ENCODE assay signal across 26 cellular contexts in genomic region chr4:141022221-141022760, GRCh38.
DNase-seq lines count a peak whose midpoint lies in the region; TF ChIP-seq lines count a peak whose summit lies in the region.
"Had no signal": no experiment of that assay in that cellular context is flagged by ENCODE, and none has a peak within 500 bp of the region (broad histone marks: within the 10 kb centered on the region; RNA-seq: fewer than 3 reads in every experiment).

No MANE protein-coding gene starts in this region.

- H3K4me3 Mint-ChIP-seq in mesothelial cell of epicardium = no peak overlapping the region
- no peak overlapping the region for H3K4me3 Mint-ChIP-seq in activated T-cell treated with anti-CD3 and anti-CD28 coated beads, Interleukin-2, amount 50 U/mL, for 24 hours
- H3K4me3 Mint-ChIP-seq: activated naive CD8-positive, alpha-beta T cell treated with anti-CD3 and anti-CD28 coated beads, Interleukin-2, amount 50 U/mL, for 24 hours; endodermal cell; naive thymus-derived CD8-positive, alpha-beta T cell; stimulated activated naive B cell treated with anti-CD40 and anti-IgM and Interleukin-4, amounts not matched to agents 10 μg/mL and 1 μg/mL and 100 μg/mL, for 72 hours had no signal

- H3K27me3 ChIP-seq in cardiac muscle cell (no peaks in the 10 kb centered on the region), right atrium auricular region (no peaks in the 10 kb centered on the region), vagina (no peaks in the 10 kb centered on the region)
- H3K27me3 ChIP-seq: breast epithelium, Peyer's patch, thyroid gland had no signal

- intact Hi-C loops in vagina (cut with DNase I) = no loop called here

- TF ChIP-seq POLR2A in vagina (IDR thresholded peaks at IDR 0.05) = no peak

- H3K9me3 Mint-ChIP-seq in mesothelial cell of epicardium = no peaks in the 10 kb centered on the region
- H3K9me3 Mint-ChIP-seq in activated T-cell treated with anti-CD3 and anti-CD28 coated beads, Interleukin-2, amount 50 U/mL, for 24 hours = no peaks in the 10 kb centered on the region
- H3K9me3 Mint-ChIP-seq: activated naive CD8-positive, alpha-beta T cell treated with anti-CD3 and anti-CD28 coated beads, Interleukin-2, amount 50 U/mL, for 24 hours; endodermal cell; stimulated activated naive B cell treated with anti-CD40 and anti-IgM and Interleukin-4, amounts not matched to agents 10 μg/mL and 1 μg/mL and 100 μg/mL, for 72 hours had no signal

- no peaks in the 10 kb centered on the region for H3K9me3 ChIP-seq in cardiac muscle cell (ENCODE audit: low read depth)
- no peaks in the 10 kb centered on the region for H3K9me3 ChIP-seq in right atrium auricular region
- no peaks in the 10 kb centered on the region for H3K9me3 ChIP-seq in SK-N-MC (ENCODE audit: low read depth, low read length)
- H3K9me3 ChIP-seq in vagina = no peaks in the 10 kb centered on the region
- H3K9me3 ChIP-seq: breast epithelium, Peyer's patch, thyroid gland had no signal

- no peak for TF ChIP-seq CTCF in cardiac muscle cell (IDR thresholded peaks at IDR 0.05; ENCODE audit: low read depth, low read length)
- TF ChIP-seq CTCF in right atrium auricular region (IDR thresholded peaks at IDR 0.05) = no peak
- no peak for TF ChIP-seq CTCF in mesothelial cell of epicardium (IDR thresholded peaks at IDR 0.05; ENCODE audit: unreplicated experiment)
- no peak for TF ChIP-seq CTCF in vagina (IDR thresholded peaks at IDR 0.05)

- H3K4me3 ChIP-seq in cardiac muscle cell (no peak overlapping the region), right atrium auricular region (no peak overlapping the region), SK-N-MC (peak overlapping the region; percentile 54), vagina (no peak overlapping the region)
- H3K4me3 ChIP-seq: breast epithelium, coronary artery, Peyer's patch, thyroid gland had no signal

- H3K36me3 ChIP-seq in cardiac muscle cell (no peaks in the 10 kb centered on the region), right atrium auricular region (no peaks in the 10 kb centered on the region), SK-N-MC (ENCODE audit: insufficient read depth, low read length) (no peaks in the 10 kb centered on the region), vagina (no peaks in the 10 kb centered on the region)
- H3K36me3 ChIP-seq: breast epithelium, Peyer's patch, thyroid gland had no signal

- H3K4me1 ChIP-seq in cardiac muscle cell (ENCODE audit: low read depth) (peaks cover 63% of the 10 kb centered on the region), right atrium auricular region (peaks cover 0 to 48% of the 10 kb centered on the region in 2 donors), vagina (peaks cover 35% of the 10 kb centered on the region)
- H3K4me1 ChIP-seq: Peyer's patch had no signal

- H3K27ac Mint-ChIP-seq in mesothelial cell of epicardium = peak overlapping the region; percentile 93
- no peak overlapping the region for H3K27ac Mint-ChIP-seq in activated T-cell treated with anti-CD3 and anti-CD28 coated beads, Interleukin-2, amount 50 U/mL, for 24 hours
- H3K27ac Mint-ChIP-seq: activated naive CD8-positive, alpha-beta T cell treated with anti-CD3 and anti-CD28 coated beads, Interleukin-2, amount 50 U/mL, for 24 hours; endodermal cell; naive thymus-derived CD8-positive, alpha-beta T cell; stimulated activated naive B cell treated with anti-CD40 and anti-IgM and Interleukin-4, amounts not matched to agents 10 μg/mL and 1 μg/mL and 100 μg/mL, for 72 hours had no signal

- no peak overlapping the region for H3K9ac ChIP-seq in SK-N-MC (ENCODE audit: insufficient read length)

- peaks cover 44% of the 10 kb centered on the region for H3K4me1 Mint-ChIP-seq in mesothelial cell of epicardium
- H3K4me1 Mint-ChIP-seq in activated T-cell treated with anti-CD3 and anti-CD28 coated beads, Interleukin-2, amount 50 U/mL, for 24 hours (ENCODE audit: low read depth) = no peaks in the 10 kb centered on the region
- H3K4me1 Mint-ChIP-seq: activated naive CD8-positive, alpha-beta T cell treated with anti-CD3 and anti-CD28 coated beads, Interleukin-2, amount 50 U/mL, for 24 hours; naive thymus-derived CD8-positive, alpha-beta T cell; stimulated activated naive B cell treated with anti-CD40 and anti-IgM and Interleukin-4, amounts not matched to agents 10 μg/mL and 1 μg/mL and 100 μg/mL, for 72 hours had no signal

- H3K27me3 Mint-ChIP-seq in mesothelial cell of epicardium (ENCODE audit: low read depth) = no peaks in the 10 kb centered on the region
- H3K27me3 Mint-ChIP-seq in activated T-cell treated with anti-CD3 and anti-CD28 coated beads, Interleukin-2, amount 50 U/mL, for 24 hours = peaks cover 2% of the 10 kb centered on the region
- H3K27me3 Mint-ChIP-seq: activated naive CD8-positive, alpha-beta T cell treated with anti-CD3 and anti-CD28 coated beads, Interleukin-2, amount 50 U/mL, for 24 hours had no signal

- no peak for DNase-seq in cardiac muscle cell (ENCODE audit: low read depth in 1 of 2, low spot score in 1 of 2)
- DNase-seq in right atrium auricular region (ENCODE audit: low spot score) = no peak
- no peak for DNase-seq in SK-N-MC (ENCODE audit: low read depth, low spot score)
- DNase-seq in mesothelial cell of epicardium (ENCODE audit: low spot score in 2 of 2, unreplicated experiment in 2 of 2) = no peak
- no peak for DNase-seq in vagina (ENCODE audit: extremely low spot score in 2 of 2)
- no peak for DNase-seq in foreskin melanocyte
- no peak for DNase-seq in activated T-cell treated with anti-CD3 and anti-CD28 coated beads, Interleukin-2, amount 50 U/mL, for 24 hours
- DNase-seq in NCI-H69 (lab: John Stamatoyannopoulos, UW) = no peak
- DNase-seq: 8988T; activated CD4-positive, alpha-beta T cell treated with anti-CD3 and anti-CD28 coated beads, Interleukin-2, amount 50 U/mL, for 4 hours; activated CD8-positive, alpha-beta memory T cell treated with anti-CD3 and anti-CD28 coated beads, Interleukin-2, amount 50 U/mL, for 4 hours; activated effector memory CD4-positive, alpha-beta T cell treated with anti-CD3 and anti-CD28 coated beads, Interleukin-2, amount 50 U/mL, for 16 hours; activated naive CD8-positive, alpha-beta T cell treated with anti-CD3 and anti-CD28 coated beads, Interleukin-2, amount 50 U/mL, for 24 hours; COR-L47; DND-41; endodermal cell; KBM-7; naive thymus-derived CD8-positive, alpha-beta T cell; NCI-H146; Peyer's patch; stimulated activated CD4-positive, alpha-beta T cell treated with anti-CD3 and anti-CD28 coated beads, Interleukin-1b, Interleukin-23, amount 100 ng/mL, for 48 hours; stimulated activated naive B cell treated with anti-CD40 and anti-IgM and Interleukin-4, amounts not matched to agents 10 μg/mL and 1 μg/mL and 100 μg/mL, for 72 hours; T-helper 2 cell; thyroid gland had no signal

- H3K36me3 Mint-ChIP-seq in mesothelial cell of epicardium = no peaks in the 10 kb centered on the region
- H3K36me3 Mint-ChIP-seq in activated T-cell treated with anti-CD3 and anti-CD28 coated beads, Interleukin-2, amount 50 U/mL, for 24 hours (ENCODE audit: low read depth) = no peaks in the 10 kb centered on the region
- H3K36me3 Mint-ChIP-seq: naive thymus-derived CD8-positive, alpha-beta T cell; stimulated activated naive B cell treated with anti-CD40 and anti-IgM and Interleukin-4, amounts not matched to agents 10 μg/mL and 1 μg/mL and 100 μg/mL, for 72 hours had no signal

- H3K27ac ChIP-seq in cardiac muscle cell = peak overlapping the region; percentile 97
- H3K27ac ChIP-seq in right atrium auricular region = no peak overlapping the region
- peak overlapping the region; percentile 92 for H3K27ac ChIP-seq in SK-N-MC
- peak overlapping the region; percentile 49 for H3K27ac ChIP-seq in vagina
- H3K27ac ChIP-seq: Peyer's patch had no signal

Comparison
In these comparisons a context has a peak if more than half of its experiments do, and no peak if none do; other contexts are left out.
1. H3K27ac ChIP-seq: peak in cardiac muscle cell (single experiment), SK-N-MC (single experiment) and vagina (single experiment); none in right atrium auricular region (0 of 2).